In genomic region chr10:94403034-94403822, GRCh38 we compare ENCODE assay signal across 8 cellular contexts. TPM values are rescaled to one million over a fixed set of nuclear protein-coding genes. Genes with fewer than 3 reads are reported as not detected.
DNase-seq lines count a peak whose midpoint lies in the region; ATAC-seq, FAIRE-seq and TF ChIP-seq lines count a peak whose summit lies in the region.

No MANE protein-coding gene starts in this region.

- WGBS in esophagus, 2 donors, result 0 to 1% methylated on average over 76 to 95 of the region's 95 CpGs
- 0 to 1% methylated on average over 2 to 20 of the region's 95 CpGs for WGBS in thyroid gland, 2 donors

- intact Hi-C loops in mucosa of descending colon (cut with DNase I, micrococcal nuclease), result no loop called here
- intact Hi-C loops in thyroid gland (cut with DNase I), result loop anchor here (5.0 kb wide), 1 partner anchor 41 kb away; the partner anchor contains the start of gene NOC3L

- TF ChIP-seq POLR2A in thyroid gland (IDR thresholded peaks at IDR 0.05), result peak in 1 of 2 donors; percentile 71

- H3K9me3 ChIP-seq in esophagus (ENCODE audit: control insufficient read depth in 2 of 2, insufficient read depth in 1 of 2, low read depth in 1 of 2, low read length in 1 of 2) (no peaks in the 10 kb centered on the region), mucosa of descending colon (no peaks in the 10 kb centered on the region), thyroid gland (no peaks in the 10 kb centered on the region)

- peak overlapping the region; percentile 81 for H3K4me3 ChIP-seq in AG04449 (ENCODE audit: low read depth, low read length)
- peak overlapping the region; percentile 86 to 91 for H3K4me3 ChIP-seq in esophagus (ENCODE audit: low read depth in 1 of 2, low read length in 2 of 2)
- H3K4me3 ChIP-seq in mucosa of descending colon, result peak overlapping the region; percentile 86
- peak overlapping the region; percentile 87 to 88 (median 87) for H3K4me3 ChIP-seq in thyroid gland (replicated peaks in 1 of 3)

- ATAC-seq in HG02884 (IDR thresholded peaks at IDR 0.05; ENCODE audit: unreplicated experiment), result peak; percentile 51
- ATAC-seq in mucosa of descending colon, result peak; percentile 73

- no peaks in the 10 kb centered on the region for H3K36me3 ChIP-seq in esophagus (ENCODE audit: control insufficient read depth in 2 of 2, insufficient read depth in 2 of 2, low read length in 1 of 2)
- H3K36me3 ChIP-seq in mucosa of descending colon (ENCODE audit: low read depth), result no peaks in the 10 kb centered on the region
- no peaks in the 10 kb centered on the region for H3K36me3 ChIP-seq in thyroid gland

- DNase-seq in AG04449 (ENCODE audit: low read depth, low spot score), result no peak
- peak; percentile 51 for DNase-seq in GM18507 (ENCODE audit: extremely low spot score, insufficient read length, low read depth)
- peak; percentile 14 for DNase-seq in NCI-H2029 treated with DMSO at 0.1 percent for 48 hours (lab: John Stamatoyannopoulos, UW)
- peak; percentile 11 to 18 for DNase-seq in activated CD4-positive, alpha-beta T cell treated with anti-CD3 and anti-CD28 coated beads, Interleukin-2, amount 50 U/mL, for 48 hours
- DNase-seq in mucosa of descending colon, result peak; percentile 76 to 79 (median 77)
- peak; percentile 64 to 65 for DNase-seq in thyroid gland

- peak overlapping the region; percentile 92 for H3K27ac ChIP-seq in esophagus (ENCODE audit: low read depth in 2 of 2, low read length in 1 of 2)
- H3K27ac ChIP-seq in thyroid gland, result peak overlapping the region; percentile 88 to 98 (median 98)

- FAIRE-seq in GM18507 (lab: Jason Lieb, UNC), result no peak

- H3K4me1 ChIP-seq in esophagus (ENCODE audit: control insufficient read depth in 2 of 2, insufficient read depth in 2 of 2, low read length in 1 of 2) (no peaks in the 10 kb centered on the region), mucosa of descending colon (ENCODE audit: low read depth) (peaks cover 13% of the 10 kb centered on the region), thyroid gland (peaks cover 13 to 16% of the 10 kb centered on the region in 2 donors)

- TF ChIP-seq CTCF in AG04449 (IDR thresholded peaks at IDR 0.05; ENCODE audit: insufficient read depth, low read length, missing control alignments), result no peak
- TF ChIP-seq CTCF in mucosa of descending colon (IDR thresholded peaks at IDR 0.05), result no peak
- no peak for TF ChIP-seq CTCF in thyroid gland (IDR thresholded peaks at IDR 0.05)

- CTCF ChIA-PET in AG04449 (lab: Yijun Ruan, JAX), result interaction anchor here (1.0 to 3.7 kb wide), 4 partner anchors 10 to 83 kb away, joined by 3 to 15 read pairs (median 4); partner anchors contain the start of gene NOC3L

- POLR2A ChIA-PET in AG04449 (lab: Yijun Ruan, JAX), result interaction anchor here (1.3 kb wide), 1 partner anchor 45 kb away, joined by 4 read pairs; no protein-coding TSS in a partner anchor

- H3K27me3 ChIP-seq in esophagus (ENCODE audit: control insufficient read depth in 1 of 2, insufficient read depth in 2 of 2, low read length in 2 of 2) (no peaks in the 10 kb centered on the region), thyroid gland (no peaks in the 10 kb centered on the region)

RNA-seq across cellular contexts. Expression of gene TBC1D12, which starts 0.9 kb away (rescaled TPM):
- polyA plus RNA-seq in esophagus, result 1 to 10 TPM; 4.0 to 9.1 TPM
- total RNA-seq in mucosa of descending colon (10 to 100 TPM; 13.6 to 20.2 (median 18.5) TPM), thyroid gland (10 to 100 TPM; 17.5 to 28.2 (median 18.7) TPM)

RNA-seq across cellular contexts. Expression of gene NOC3L, which starts 40.5 kb away (rescaled TPM):
- 1 to 10 TPM; 4.8 to 5.3 TPM for polyA plus RNA-seq in esophagus
- total RNA-seq in mucosa of descending colon, result 10 to 100 TPM in 2 of 3 donors, 1 to 10 TPM in 1; 7.4 to 11.9 (median 10.2) TPM
- total RNA-seq in thyroid gland, result 10 to 100 TPM; 18.9 to 35.6 (median 25.4) TPM
